ENCODE assay signal across 18 cellular contexts in the genomic region with DNA sequence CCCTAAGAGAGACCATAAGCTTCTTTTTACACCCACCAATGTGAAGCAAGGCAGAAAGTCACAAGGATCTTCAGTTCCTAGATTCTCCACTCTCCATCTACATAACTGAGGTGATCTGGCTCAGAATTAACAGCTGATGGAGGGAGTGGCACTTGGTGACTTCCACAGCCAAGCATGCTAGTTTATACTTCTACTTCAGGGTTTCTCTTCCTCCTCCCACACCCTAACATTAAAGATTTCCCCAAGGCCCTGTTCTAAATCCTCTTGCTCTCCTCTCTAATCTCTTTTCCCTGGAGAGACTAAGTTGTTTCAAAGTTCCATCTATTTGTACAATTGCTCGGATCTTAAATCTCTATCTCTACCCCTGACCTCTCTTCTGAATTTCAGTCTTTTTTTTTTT.
DNase-seq lines count a peak whose midpoint lies in the region; ATAC-seq and TF ChIP-seq lines count a peak whose summit lies in the region.
"Had no signal": no experiment of that assay in that cellular context is flagged by ENCODE, and none has a peak within 500 bp of the region (broad histone marks: within the 10 kb centered on the region; RNA-seq: fewer than 3 reads in every experiment).

No MANE protein-coding gene starts in this region.

- peaks cover 56% of the 10 kb centered on the region for H3K4me1 Mint-ChIP-seq in neural progenitor cell

- H3K27ac ChIP-seq in neural progenitor cell, result no peak overlapping the region
- H3K27ac ChIP-seq in coronary artery, result no peak overlapping the region
- no peak overlapping the region for H3K27ac ChIP-seq in foreskin keratinocyte
- H3K27ac ChIP-seq: GM23248, KMS-11, PC-9, SK-N-MC had no signal

- H3K27ac Mint-ChIP-seq in neural progenitor cell, result no peak overlapping the region
- H3K27ac Mint-ChIP-seq: HFFc6 had no signal

- TF ChIP-seq CTCF in neural progenitor cell (IDR thresholded peaks at IDR 0.05), result no peak
- TF ChIP-seq CTCF in coronary artery (IDR thresholded peaks at IDR 0.05), result no peak
- no peak for TF ChIP-seq CTCF in foreskin keratinocyte (conservative IDR thresholded peaks at IDR 0.05)

- DNase-seq in NCI-H2171 treated with DMSO at 0.1 percent for 48 hours (lab: John Stamatoyannopoulos, UW) (peak; percentile 13), NCI-H2171 (lab: John Stamatoyannopoulos, UW) (no peak), MV-4-11 (lab: John Stamatoyannopoulos, UW) (peak; percentile 2), neural progenitor cell (ENCODE audit: low spot score) (no peak), coronary artery (ENCODE audit: low spot score) (no peak), foreskin keratinocyte (no peak)
- DNase-seq in activated effector memory CD4-positive, alpha-beta T cell treated with Interleukin-2 at 50 U/mL for 16 hours, result no peak
- DNase-seq: Caco-2, DMS53, GM23248, HFFc6, NCI-H2029, NCI-H345, PC-9 had no signal

- peaks cover 2% of the 10 kb centered on the region for H3K36me3 Mint-ChIP-seq in neural progenitor cell

- peak overlapping the region; percentile 4 for H3K4me3 Mint-ChIP-seq in neural progenitor cell
- H3K4me3 Mint-ChIP-seq: CD14-positive monocyte, HFFc6 had no signal

- no peaks in the 10 kb centered on the region for H4K20me1 ChIP-seq in neural progenitor cell (ENCODE audit: low read depth)

- peaks cover 45% of the 10 kb centered on the region for H3K4me1 ChIP-seq in neural progenitor cell
- peaks cover 7% of the 10 kb centered on the region for H3K4me1 ChIP-seq in foreskin keratinocyte

- no peak overlapping the region for H2AFZ ChIP-seq in neural progenitor cell (replicated peaks)
- H2AFZ ChIP-seq: GM23248, PC-9 had no signal

- no peak overlapping the region for H3K9ac ChIP-seq in neural progenitor cell
- H3K9ac ChIP-seq: GM23248, KMS-11 had no signal

- H3K4me3 ChIP-seq in neural progenitor cell (no peak overlapping the region), coronary artery (no peak overlapping the region)
- H3K4me3 ChIP-seq: GM23248, PC-9, SK-N-MC had no signal

- H3K27me3 Mint-ChIP-seq in neural progenitor cell (ENCODE audit: insufficient read depth, low read depth), result no peaks in the 10 kb centered on the region

- no peak overlapping the region for H3K4me2 ChIP-seq in neural progenitor cell
- H3K4me2 ChIP-seq: KMS-11, PC-9 had no signal

- H3K36me3 ChIP-seq in neural progenitor cell, result no peaks in the 10 kb centered on the region

- ATAC-seq in esophagus mucosa (peak; percentile 42), foreskin keratinocyte (no peak)

- H3K27me3 ChIP-seq in neural progenitor cell, result no peaks in the 10 kb centered on the region
- no peaks in the 10 kb centered on the region for H3K27me3 ChIP-seq in foreskin keratinocyte

- H3K9me3 Mint-ChIP-seq in neural progenitor cell, result no peaks in the 10 kb centered on the region
- H3K9me3 Mint-ChIP-seq: CD14-positive monocyte, HFFc6 had no signal

- peaks cover 4% of the 10 kb centered on the region for H3F3A ChIP-seq in neural progenitor cell (ENCODE audit: low read depth)

- no peaks in the 10 kb centered on the region for H3K79me2 ChIP-seq in neural progenitor cell (ENCODE audit: low read depth)

- H3K9me3 ChIP-seq in neural progenitor cell (ENCODE audit: low read depth), result no peaks in the 10 kb centered on the region
- H3K9me3 ChIP-seq: Caco-2 had no signal

Comparison
In these comparisons a context has a peak if more than half of its experiments do, and no peak if none do; other contexts are left out.
1. DNase-seq: peak in NCI-H2171 treated with DMSO at 0.1 percent for 48 hours (single experiment) and MV-4-11 (single experiment); none in NCI-H2171 (single experiment), neural progenitor cell (single experiment), activated effector memory CD4-positive, alpha-beta T cell treated with Interleukin-2 at 50 U/mL for 16 hours (single experiment), coronary artery (single experiment) and foreskin keratinocyte (0 of 2).